In genomic region chr1:42183646-42184268, GRCh38 we compare ENCODE assay signal across 1 cellular context.
TF ChIP-seq lines count a peak whose summit lies in the region.

No MANE protein-coding gene starts in this region.

TF ChIP-seq in SK-N-SH, 30 proteins besides CTCF, POLR2A, EP300 and RAD21:
- TF ChIP-seq RXRA (IDR thresholded peaks at IDR 0.05; ENCODE audit: borderline replicate concordance, low read depth) (no peak), RFX5 (IDR thresholded peaks at IDR 0.05; ENCODE audit: low read length) (no peak), CHD2 (IDR thresholded peaks at IDR 0.05; ENCODE audit: low read length, partially characterized antibody) (no peak), POLR2AphosphoS5 (IDR thresholded peaks at IDR 0.05; ENCODE audit: low read depth, low read length) (no peak), USF1 (IDR thresholded peaks at IDR 0.05; ENCODE audit: borderline replicate concordance, low read depth) (no peak), GATA2 (CRISPR knock-in tag; IDR thresholded peaks at IDR 0.05) (peak; percentile 69), RCOR1 (IDR thresholded peaks at IDR 0.05; ENCODE audit: low read length) (peak; percentile 15; the same call in 1 of the 2 replicates), MXI1 (IDR thresholded peaks at IDR 0.05; ENCODE audit: low read depth, low read length) (no peak), PBX3 (IDR thresholded peaks at IDR 0.05) (no peak), YY1 (IDR thresholded peaks at IDR 0.05; ENCODE audit: low read depth) (no peak), ELF1 (IDR thresholded peaks at IDR 0.05) (no peak), SMC3 (IDR thresholded peaks at IDR 0.05; ENCODE audit: low read depth, low read length) (no peak)
- TF ChIP-seq, protein P1, sequence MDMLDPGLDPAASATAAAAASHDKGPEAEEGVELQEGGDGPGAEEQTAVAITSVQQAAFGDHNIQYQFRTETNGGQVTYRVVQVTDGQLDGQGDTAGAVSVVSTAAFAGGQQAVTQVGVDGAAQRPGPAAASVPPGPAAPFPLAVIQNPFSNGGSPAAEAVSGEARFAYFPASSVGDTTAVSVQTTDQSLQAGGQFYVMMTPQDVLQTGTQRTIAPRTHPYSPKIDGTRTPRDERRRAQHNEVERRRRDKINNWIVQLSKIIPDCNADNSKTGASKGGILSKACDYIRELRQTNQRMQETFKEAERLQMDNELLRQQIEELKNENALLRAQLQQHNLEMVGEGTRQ (IDR thresholded peaks at IDR 0.05; ENCODE audit: borderline replicate concordance, low read depth, low read length), result no peak
TF ChIP-seq in SK-N-SH: peak in this region for 2.
